6 cellular contexts compared by ENCODE assay signal in the genomic region with DNA sequence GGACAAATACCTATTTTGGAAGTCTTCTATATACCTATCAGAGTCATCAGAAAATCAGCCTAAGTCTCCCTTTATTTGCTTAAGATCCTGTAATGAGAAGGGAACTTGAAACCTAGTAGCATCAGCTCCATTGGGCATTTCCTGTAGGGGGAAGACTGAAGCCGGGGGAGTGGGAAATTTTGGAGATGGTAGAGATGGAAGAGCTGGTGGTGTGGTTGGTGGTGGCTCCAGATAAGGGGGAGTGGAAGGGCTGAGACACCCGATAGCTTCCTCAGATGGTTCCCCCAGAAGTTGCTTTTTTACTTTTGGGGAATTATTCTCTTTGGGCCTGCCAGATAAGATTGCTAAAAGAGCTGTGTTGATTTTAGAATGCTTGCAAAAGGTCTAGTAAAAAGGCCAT. TPM values are rescaled to one million over a fixed set of nuclear protein-coding genes. Genes with fewer than 3 reads are reported as not detected.
"Had no signal": no experiment of that assay in that cellular context is flagged by ENCODE, and none has a peak within 500 bp of the region (broad histone marks: within the 10 kb centered on the region; RNA-seq: fewer than 3 reads in every experiment).

No MANE protein-coding gene starts in this region.

- H3K27me3 Mint-ChIP-seq: IgD-negative memory B cell had no signal

- H3K4me3 ChIP-seq: GM23338 had no signal

- H3K27ac Mint-ChIP-seq: GM23338, H9, IgD-negative memory B cell had no signal

- DNase-seq: H9, HCEC 1CT had no signal

- H3K9ac ChIP-seq: KMS-11 had no signal

- H3K4me3 Mint-ChIP-seq: GM23338, H9 had no signal

- H3K4me1 Mint-ChIP-seq: GM23338, H9, IgD-negative memory B cell had no signal

RNA-seq across cellular contexts. Expression of gene FEZ1, which starts 56.9 kb away (rescaled TPM):
- total RNA-seq: HepG2 had no signal
